Comparison of ENCODE assay signal across 9 cellular contexts in genomic region chr19:44955500-44956439, GRCh38. TPM values are rescaled to one million over a fixed set of nuclear protein-coding genes. Genes with fewer than 3 reads are reported as not detected.
A peak's percentile ranks its signal among the peaks of the same experiment; 100 is the strongest.
DNase-seq lines count a peak whose midpoint lies in the region; ATAC-seq and TF ChIP-seq lines count a peak whose summit lies in the region.
"Had no signal": no experiment of that assay in that cellular context is flagged by ENCODE, and none has a peak within 500 bp of the region (broad histone marks: within the 10 kb centered on the region; RNA-seq: fewer than 3 reads in every experiment).

No MANE protein-coding gene starts in this region.

- peaks cover 16% of the 10 kb centered on the region for H3K4me1 Mint-ChIP-seq in Calu3 (ENCODE audit: low read depth, unreplicated experiment)
- H3K4me1 Mint-ChIP-seq in HFFc6 (ENCODE audit: low read depth) = peaks cover 32% of the 10 kb centered on the region

- TF ChIP-seq POLR2A in esophagus squamous epithelium (IDR thresholded peaks at IDR 0.05) = no peak

- H3K36me3 Mint-ChIP-seq in Calu3 (ENCODE audit: insufficient read depth, unreplicated experiment) (peaks cover 28% of the 10 kb centered on the region), HFFc6 (ENCODE audit: low read depth) (peaks cover 6% of the 10 kb centered on the region)

- no peak for TF ChIP-seq CTCF in Calu3 (IDR thresholded peaks at IDR 0.05; ENCODE audit: unreplicated experiment)
- no peak for TF ChIP-seq CTCF in HFFc6 (IDR thresholded peaks at IDR 0.05)
- TF ChIP-seq CTCF in esophagus squamous epithelium (IDR thresholded peaks at IDR 0.05) = no peak
- no peak for TF ChIP-seq CTCF in omental fat pad (IDR thresholded peaks at IDR 0.05)

- H3K27ac Mint-ChIP-seq in Calu3 (ENCODE audit: unreplicated experiment) (peak overlapping the region; percentile 43), HFFc6 (peak overlapping the region; percentile 78)

- H3K4me3 ChIP-seq in esophagus squamous epithelium = peak overlapping the region; percentile 72 to 100 (median 100)

- no peaks in the 10 kb centered on the region for H3K27me3 ChIP-seq in esophagus squamous epithelium

- H3K9me3 ChIP-seq in esophagus squamous epithelium = no peaks in the 10 kb centered on the region

- DNase-seq in Calu3 (no peak), HFFc6 (no peak), esophagus squamous epithelium (lab: John Stamatoyannopoulos, UW) (no peak), omental fat pad (ENCODE audit: low spot score) (no peak), GF-D8 (lab: John Stamatoyannopoulos, UW) (no peak), cerebellar nuclear complex (lab: John Stamatoyannopoulos, UW) (no peak)

- 8 to 18% methylated on average over 11 to 12 of the region's 40 CpGs for WGBS in esophagus squamous epithelium, 2 donors

- H3K4me3 Mint-ChIP-seq in Calu3 (ENCODE audit: low read depth, unreplicated experiment) = peak overlapping the region; percentile 88
- H3K4me3 Mint-ChIP-seq in HFFc6 = peak overlapping the region; percentile 96

- TSS peak; percentile 50 for BruUV-seq in Calu3 (replicated peaks; lab: Mats Ljungman, UMichigan)

- ATAC-seq in SK-N-SH treated with all-trans-retinoic acid at 6 μM for 48 hours (peak; percentile 34), omental fat pad (ENCODE audit: low FRiP score) (peak; percentile 3), HG03432 (IDR thresholded peaks at IDR 0.05; ENCODE audit: unreplicated experiment) (no peak)

- H3K36me3 ChIP-seq in esophagus squamous epithelium = peaks cover 0 to 13% (median 0%) of the 10 kb centered on the region in 3 donors

- H3K9me3 Mint-ChIP-seq in Calu3 (ENCODE audit: low read depth, unreplicated experiment) (no peaks in the 10 kb centered on the region), HFFc6 (no peaks in the 10 kb centered on the region)

- peak overlapping the region; percentile 89 to 99 (median 98) for H3K27ac ChIP-seq in esophagus squamous epithelium

- H3K4me1 ChIP-seq in esophagus squamous epithelium = peaks cover 31 to 59% (median 35%) of the 10 kb centered on the region in 3 donors

- intact Hi-C loops in Calu3 (cut with micrococcal nuclease; ENCODE audit: unreplicated experiment) (no loop called here), esophagus squamous epithelium (cut with DNase I) (no loop called here)

- CTCF ChIA-PET in Calu3 (lab: Charles Lee) = interaction anchor here (1.5 kb wide), 1 partner anchor 232 kb away, joined by 3 read pairs; no protein-coding TSS in a partner anchor

- H3K27me3 Mint-ChIP-seq in Calu3 (ENCODE audit: unreplicated experiment) (no peaks in the 10 kb centered on the region), HFFc6 (ENCODE audit: insufficient read depth) (peaks cover 1% of the 10 kb centered on the region)

TF ChIP-seq in SK-N-SH treated with all-trans-retinoic acid at 6 μM for 48 hours, 23 proteins besides CTCF, POLR2A, EP300 and RAD21:
- TF ChIP-seq OSR1 (CRISPR knock-in tag; IDR thresholded peaks at IDR 0.05) (no peak), PPARA (CRISPR knock-in tag; IDR thresholded peaks at IDR 0.05; ENCODE audit: borderline replicate concordance) (no peak), SNAI2 (CRISPR knock-in tag; IDR thresholded peaks at IDR 0.05) (no peak), CSDC2 (CRISPR knock-in tag; IDR thresholded peaks at IDR 0.05) (no peak), ESRRG (CRISPR knock-in tag; IDR thresholded peaks at IDR 0.05) (no peak), ZC3H10 (CRISPR knock-in tag; IDR thresholded peaks at IDR 0.05) (no peak), ARNTL (CRISPR knock-in tag; IDR thresholded peaks at IDR 0.05; ENCODE audit: borderline replicate concordance, low read depth) (no peak)
TF ChIP-seq in SK-N-SH treated with all-trans-retinoic acid at 6 μM for 48 hours: peak in this region for 0.

RNA-seq across cellular contexts. Expression of gene CLPTM1, which starts 0.6 kb away (rescaled TPM):
- 172 and 183 TPM in 2 replicates for total RNA-seq in Calu3 (2022)
- total RNA-seq in HFFc6 (2021; fragmentation: NEBNext Ultra II Directional; extraction: Animal tissue kit (Norgen Biotek cat#: 25700)) = 100 to 1,000 TPM; 160 to 184 (median 172) TPM
- 10 to 100 TPM; 44.2 to 76.9 (median 56.3) TPM for total RNA-seq in esophagus squamous epithelium
- total RNA-seq in omental fat pad = 10 to 100 TPM; 58.8 to 77.5 (median 70.2) TPM

RNA-seq across cellular contexts. Expression of gene APOC2, which starts 9.9 kb away (rescaled TPM):
- total RNA-seq in Calu3 (2022) (not detected in 2 replicates), esophagus squamous epithelium (1 to 10 TPM in 1 of 4 donors, not detected in 3; 1.6 TPM), omental fat pad (1 to 10 TPM in 2 of 4 donors, not detected in 2; 1.9 to 9.0 TPM)
- not detected for total RNA-seq in HFFc6 (2021; fragmentation: NEBNext Ultra II Directional; extraction: Animal tissue kit (Norgen Biotek cat#: 25700))
- total RNA-seq: LHCN-M2 had no signal

RNA-seq across cellular contexts. Expression of gene APOC4, which starts 13.7 kb away (rescaled TPM):
- total RNA-seq in Calu3 (2022) (not detected in 2 replicates), esophagus squamous epithelium (not detected), omental fat pad (not detected)
- total RNA-seq in HFFc6 (2021; fragmentation: NEBNext Ultra II Directional; extraction: Animal tissue kit (Norgen Biotek cat#: 25700)) = not detected
- total RNA-seq: LHCN-M2 had no signal

RNA-seq across cellular contexts. Expression of gene APOC1, which starts 41.4 kb away (rescaled TPM):
- total RNA-seq in Calu3 (2022) = 4.7 and 5.0 TPM in 2 replicates
- total RNA-seq in HFFc6 (2021; fragmentation: NEBNext Ultra II Directional; extraction: Animal tissue kit (Norgen Biotek cat#: 25700)) = 1 to 10 TPM in 5 of 6 experiments, not detected in 1; 1.4 to 6.8 (median 2.4) TPM
- 1 to 10 TPM; 1.4 to 7.5 (median 4.1) TPM for total RNA-seq in esophagus squamous epithelium
- total RNA-seq in omental fat pad = 100 to 1,000 TPM in 1 of 4 donors, 10 to 100 TPM in 3; 12.3 to 121 (median 21.8) TPM

RNA-seq across cellular contexts. Expression of gene RELB, which starts 45.5 kb away (rescaled TPM):
- total RNA-seq in Calu3 (2022) (37.9 and 44.5 TPM in 2 replicates), esophagus squamous epithelium (10 to 100 TPM in 1 of 4 donors, 1 to 10 TPM in 3; 4.8 to 11.8 (median 7.6) TPM), omental fat pad (10 to 100 TPM in 2 of 4 donors, 1 to 10 TPM in 2; 5.8 to 26.5 (median 13.5) TPM)
- 10 to 100 TPM in 2 of 6 experiments, 1 to 10 TPM in 4; 6.1 to 10.8 (median 9.4) TPM for total RNA-seq in HFFc6 (2021; fragmentation: NEBNext Ultra II Directional; extraction: Animal tissue kit (Norgen Biotek cat#: 25700))
